Comparison of ENCODE assay signal across 1 cellular context in the genomic region with DNA sequence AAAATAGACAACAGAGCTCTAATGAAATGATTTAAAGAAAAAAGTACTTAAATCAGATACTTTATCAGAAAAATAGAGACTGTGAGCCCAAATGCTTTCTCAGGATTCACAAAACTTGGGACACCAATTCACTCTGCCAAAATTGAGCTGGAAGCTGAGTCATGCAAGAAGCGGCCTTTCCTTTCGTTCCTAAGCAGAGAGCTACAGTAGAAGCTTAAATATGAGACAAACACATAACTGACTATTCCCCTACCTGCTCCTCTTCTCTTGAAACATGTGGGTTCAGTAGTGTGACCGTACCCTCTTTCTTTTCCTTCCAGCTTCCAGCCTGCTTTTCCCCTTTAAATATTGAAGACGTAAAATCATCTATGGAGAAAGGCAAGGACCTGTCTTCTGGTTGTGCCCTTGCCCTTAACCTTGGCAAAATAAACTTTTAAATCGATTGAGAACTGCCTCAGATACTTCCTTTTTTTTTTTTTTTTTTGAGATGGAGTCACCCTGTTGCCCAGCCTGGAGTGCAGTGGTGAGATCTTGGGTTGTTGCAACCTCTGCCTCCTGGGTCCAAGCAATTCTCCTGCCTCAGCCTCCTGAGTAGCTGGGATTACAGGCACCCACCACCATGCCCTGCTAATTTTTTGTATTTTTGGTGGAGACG.
TF ChIP-seq lines count a peak whose summit lies in the region.

No MANE protein-coding gene starts in this region.

TF ChIP-seq in K562, 482 proteins besides CTCF, POLR2A, EP300 and RAD21 (continued from another document):
- TF ChIP-seq, protein P1, sequence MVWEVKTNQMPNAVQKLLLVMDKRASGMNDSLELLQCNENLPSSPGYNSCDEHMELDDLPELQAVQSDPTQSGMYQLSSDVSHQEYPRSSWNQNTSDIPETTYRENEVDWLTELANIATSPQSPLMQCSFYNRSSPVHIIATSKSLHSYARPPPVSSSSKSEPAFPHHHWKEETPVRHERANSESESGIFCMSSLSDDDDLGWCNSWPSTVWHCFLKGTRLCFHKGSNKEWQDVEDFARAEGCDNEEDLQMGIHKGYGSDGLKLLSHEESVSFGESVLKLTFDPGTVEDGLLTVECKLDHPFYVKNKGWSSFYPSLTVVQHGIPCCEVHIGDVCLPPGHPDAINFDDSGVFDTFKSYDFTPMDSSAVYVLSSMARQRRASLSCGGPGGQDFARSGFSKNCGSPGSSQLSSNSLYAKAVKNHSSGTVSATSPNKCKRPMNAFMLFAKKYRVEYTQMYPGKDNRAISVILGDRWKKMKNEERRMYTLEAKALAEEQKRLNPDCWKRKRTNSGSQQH (CRISPR knock-in tag; IDR thresholded peaks at IDR 0.05): no peak
- TF ChIP-seq NCOA1 (IDR thresholded peaks at IDR 0.05; ENCODE audit: low read depth) (no peak), DMBX1 (CRISPR knock-in tag; IDR thresholded peaks at IDR 0.05; ENCODE audit: borderline replicate concordance) (no peak), ZNF316 (IDR thresholded peaks at IDR 0.05) (peak; percentile 77), NEUROD1 (IDR thresholded peaks at IDR 0.05; ENCODE audit: borderline replicate concordance, low read depth, low read length, partially characterized antibody) (no peak), ZNF24 (IDR thresholded peaks at IDR 0.05) (no peak), OTX1 (CRISPR knock-in tag; IDR thresholded peaks at IDR 0.05) (no peak), NR3C1 (CRISPR knock-in tag; IDR thresholded peaks at IDR 0.05) (no peak), JUND (IDR thresholded peaks at IDR 0.05; ENCODE audit: borderline replicate concordance, low read depth, low read length) (peak; percentile 42; the same call in 1 of the 2 replicates), JUND (tag; IDR thresholded peaks at IDR 0.05; ENCODE audit: borderline replicate concordance, low read depth, low read length) (peak; percentile 51; the same call in 2 of the 3 replicates), ZNF347 (CRISPR knock-in tag; IDR thresholded peaks at IDR 0.05; ENCODE audit: low read depth) (no peak), ESRRB (CRISPR knock-in tag; IDR thresholded peaks at IDR 0.05; ENCODE audit: borderline replicate concordance) (no peak), TAL1 (IDR thresholded peaks at IDR 0.05) (no peak), SIN3B (IDR thresholded peaks at IDR 0.05; ENCODE audit: low read depth) (no peak), E2F3 (CRISPR knock-in tag; IDR thresholded peaks at IDR 0.05) (no peak), PHB2 (IDR thresholded peaks at IDR 0.05; ENCODE audit: low read depth) (no peak), TRIM28 (IDR thresholded peaks at IDR 0.05) (no peak), ERF (CRISPR knock-in tag; IDR thresholded peaks at IDR 0.05) (no peak), NFE2L1 (tag; IDR thresholded peaks at IDR 0.05; ENCODE audit: borderline replicate concordance, low read depth) (peak; percentile 54; the same call in 1 of the 2 replicates), CEBPG (CRISPR knock-in tag; IDR thresholded peaks at IDR 0.05) (no peak), CEBPG (tag; conservative IDR thresholded peaks at IDR 0.05 in 1 of 2, IDR thresholded peaks at IDR 0.05 in 1 of 2) (no peak), PRMT5 (CRISPR knock-in tag; IDR thresholded peaks at IDR 0.05) (no peak), SRSF1 (IDR thresholded peaks at IDR 0.05; ENCODE audit: low read depth, low read length) (no peak), ZNF121 (CRISPR knock-in tag; conservative IDR thresholded peaks at IDR 0.05) (no peak), NR2F6 (CRISPR knock-in tag; IDR thresholded peaks at IDR 0.05) (no peak), CBX2 (IDR thresholded peaks at IDR 0.05; ENCODE audit: insufficient read depth, low read length, poor library complexity, severe bottlenecking) (no peak), GABPB2 (CRISPR knock-in tag; conservative IDR thresholded peaks at IDR 0.05) (no peak), CHD1 (IDR thresholded peaks at IDR 0.05; ENCODE audit: low read length) (no peak), NELFE (IDR thresholded peaks at IDR 0.05; ENCODE audit: insufficient read depth, insufficient read length) (no peak), TAF15 (IDR thresholded peaks at IDR 0.05; ENCODE audit: low read depth, low read length) (no peak), NFIC (IDR thresholded peaks at IDR 0.05) (no peak), FOXJ3 (CRISPR knock-in tag; IDR thresholded peaks at IDR 0.05) (no peak), PML (IDR thresholded peaks at IDR 0.05; ENCODE audit: low read length) (no peak), ETV1 (tag; conservative IDR thresholded peaks at IDR 0.05; ENCODE audit: low read depth) (no peak), PPARD (CRISPR knock-in tag; IDR thresholded peaks at IDR 0.05) (no peak), PRPF4 (IDR thresholded peaks at IDR 0.05; ENCODE audit: insufficient read depth, low read depth, low read length, poor library complexity, severe bottlenecking) (no peak), KLF10 (CRISPR knock-in tag; IDR thresholded peaks at IDR 0.05) (no peak), TFAM (CRISPR knock-in tag; conservative IDR thresholded peaks at IDR 0.05) (no peak), U2AF1 (optimal IDR thresholded peaks at IDR 0.05; ENCODE audit: low read depth, low read length) (no peak), PURB (CRISPR knock-in tag; IDR thresholded peaks at IDR 0.05; ENCODE audit: low read depth) (no peak), MAFF (IDR thresholded peaks at IDR 0.05; ENCODE audit: low read length) (0 out of 2 replicates have a peak, but pooled peaks have one; percentile 42), TAF1 (IDR thresholded peaks at IDR 0.05; ENCODE audit: control insufficient read depth, extremely low read depth, insufficient read depth, low read length, severe bottlenecking) (no peak), NR2C1 (IDR thresholded peaks at IDR 0.05) (no peak), NR2C1 (tag; IDR thresholded peaks at IDR 0.05) (no peak)
- TF ChIP-seq, protein P2, sequence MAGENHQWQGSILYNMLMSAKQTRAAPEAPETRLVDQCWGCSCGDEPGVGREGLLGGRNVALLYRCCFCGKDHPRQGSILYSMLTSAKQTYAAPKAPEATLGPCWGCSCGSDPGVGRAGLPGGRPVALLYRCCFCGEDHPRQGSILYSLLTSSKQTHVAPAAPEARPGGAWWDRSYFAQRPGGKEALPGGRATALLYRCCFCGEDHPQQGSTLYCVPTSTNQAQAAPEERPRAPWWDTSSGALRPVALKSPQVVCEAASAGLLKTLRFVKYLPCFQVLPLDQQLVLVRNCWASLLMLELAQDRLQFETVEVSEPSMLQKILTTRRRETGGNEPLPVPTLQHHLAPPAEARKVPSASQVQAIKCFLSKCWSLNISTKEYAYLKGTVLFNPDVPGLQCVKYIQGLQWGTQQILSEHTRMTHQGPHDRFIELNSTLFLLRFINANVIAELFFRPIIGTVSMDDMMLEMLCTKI (IDR thresholded peaks at IDR 0.05; ENCODE audit: partially characterized antibody): no peak
- TF ChIP-seq, protein P3, sequence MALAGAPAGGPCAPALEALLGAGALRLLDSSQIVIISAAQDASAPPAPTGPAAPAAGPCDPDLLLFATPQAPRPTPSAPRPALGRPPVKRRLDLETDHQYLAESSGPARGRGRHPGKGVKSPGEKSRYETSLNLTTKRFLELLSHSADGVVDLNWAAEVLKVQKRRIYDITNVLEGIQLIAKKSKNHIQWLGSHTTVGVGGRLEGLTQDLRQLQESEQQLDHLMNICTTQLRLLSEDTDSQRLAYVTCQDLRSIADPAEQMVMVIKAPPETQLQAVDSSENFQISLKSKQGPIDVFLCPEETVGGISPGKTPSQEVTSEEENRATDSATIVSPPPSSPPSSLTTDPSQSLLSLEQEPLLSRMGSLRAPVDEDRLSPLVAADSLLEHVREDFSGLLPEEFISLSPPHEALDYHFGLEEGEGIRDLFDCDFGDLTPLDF (CRISPR knock-in tag; IDR thresholded peaks at IDR 0.05): no peak
- TF ChIP-seq, protein P4, sequence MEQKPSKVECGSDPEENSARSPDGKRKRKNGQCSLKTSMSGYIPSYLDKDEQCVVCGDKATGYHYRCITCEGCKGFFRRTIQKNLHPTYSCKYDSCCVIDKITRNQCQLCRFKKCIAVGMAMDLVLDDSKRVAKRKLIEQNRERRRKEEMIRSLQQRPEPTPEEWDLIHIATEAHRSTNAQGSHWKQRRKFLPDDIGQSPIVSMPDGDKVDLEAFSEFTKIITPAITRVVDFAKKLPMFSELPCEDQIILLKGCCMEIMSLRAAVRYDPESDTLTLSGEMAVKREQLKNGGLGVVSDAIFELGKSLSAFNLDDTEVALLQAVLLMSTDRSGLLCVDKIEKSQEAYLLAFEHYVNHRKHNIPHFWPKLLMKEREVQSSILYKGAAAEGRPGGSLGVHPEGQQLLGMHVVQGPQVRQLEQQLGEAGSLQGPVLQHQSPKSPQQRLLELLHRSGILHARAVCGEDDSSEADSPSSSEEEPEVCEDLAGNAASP (IDR thresholded peaks at IDR 0.05): no peak
- TF ChIP-seq, protein P5, sequence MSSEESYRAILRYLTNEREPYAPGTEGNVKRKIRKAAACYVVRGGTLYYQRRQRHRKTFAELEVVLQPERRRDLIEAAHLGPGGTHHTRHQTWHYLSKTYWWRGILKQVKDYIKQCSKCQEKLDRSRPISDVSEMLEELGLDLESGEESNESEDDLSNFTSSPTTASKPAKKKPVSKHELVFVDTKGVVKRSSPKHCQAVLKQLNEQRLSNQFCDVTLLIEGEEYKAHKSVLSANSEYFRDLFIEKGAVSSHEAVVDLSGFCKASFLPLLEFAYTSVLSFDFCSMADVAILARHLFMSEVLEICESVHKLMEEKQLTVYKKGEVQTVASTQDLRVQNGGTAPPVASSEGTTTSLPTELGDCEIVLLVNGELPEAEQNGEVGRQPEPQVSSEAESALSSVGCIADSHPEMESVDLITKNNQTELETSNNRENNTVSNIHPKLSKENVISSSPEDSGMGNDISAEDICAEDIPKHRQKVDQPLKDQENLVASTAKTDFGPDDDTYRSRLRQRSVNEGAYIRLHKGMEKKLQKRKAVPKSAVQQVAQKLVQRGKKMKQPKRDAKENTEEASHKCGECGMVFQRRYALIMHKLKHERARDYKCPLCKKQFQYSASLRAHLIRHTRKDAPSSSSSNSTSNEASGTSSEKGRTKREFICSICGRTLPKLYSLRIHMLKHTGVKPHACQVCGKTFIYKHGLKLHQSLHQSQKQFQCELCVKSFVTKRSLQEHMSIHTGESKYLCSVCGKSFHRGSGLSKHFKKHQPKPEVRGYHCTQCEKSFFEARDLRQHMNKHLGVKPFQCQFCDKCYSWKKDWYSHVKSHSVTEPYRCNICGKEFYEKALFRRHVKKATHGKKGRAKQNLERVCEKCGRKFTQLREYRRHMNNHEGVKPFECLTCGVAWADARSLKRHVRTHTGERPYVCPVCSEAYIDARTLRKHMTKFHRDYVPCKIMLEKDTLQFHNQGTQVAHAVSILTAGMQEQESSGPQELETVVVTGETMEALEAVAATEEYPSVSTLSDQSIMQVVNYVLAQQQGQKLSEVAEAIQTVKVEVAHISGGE (CRISPR knock-in tag; IDR thresholded peaks at IDR 0.05): 0 out of 6 replicates have a peak, but pooled peaks of 1 of the 3 experiments have one; percentile 24
- TF ChIP-seq, protein P6, sequence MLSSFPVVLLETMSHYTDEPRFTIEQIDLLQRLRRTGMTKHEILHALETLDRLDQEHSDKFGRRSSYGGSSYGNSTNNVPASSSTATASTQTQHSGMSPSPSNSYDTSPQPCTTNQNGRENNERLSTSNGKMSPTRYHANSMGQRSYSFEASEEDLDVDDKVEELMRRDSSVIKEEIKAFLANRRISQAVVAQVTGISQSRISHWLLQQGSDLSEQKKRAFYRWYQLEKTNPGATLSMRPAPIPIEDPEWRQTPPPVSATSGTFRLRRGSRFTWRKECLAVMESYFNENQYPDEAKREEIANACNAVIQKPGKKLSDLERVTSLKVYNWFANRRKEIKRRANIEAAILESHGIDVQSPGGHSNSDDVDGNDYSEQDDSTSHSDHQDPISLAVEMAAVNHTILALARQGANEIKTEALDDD (IDR thresholded peaks at IDR 0.05): no peak
- TF ChIP-seq, protein P7, sequence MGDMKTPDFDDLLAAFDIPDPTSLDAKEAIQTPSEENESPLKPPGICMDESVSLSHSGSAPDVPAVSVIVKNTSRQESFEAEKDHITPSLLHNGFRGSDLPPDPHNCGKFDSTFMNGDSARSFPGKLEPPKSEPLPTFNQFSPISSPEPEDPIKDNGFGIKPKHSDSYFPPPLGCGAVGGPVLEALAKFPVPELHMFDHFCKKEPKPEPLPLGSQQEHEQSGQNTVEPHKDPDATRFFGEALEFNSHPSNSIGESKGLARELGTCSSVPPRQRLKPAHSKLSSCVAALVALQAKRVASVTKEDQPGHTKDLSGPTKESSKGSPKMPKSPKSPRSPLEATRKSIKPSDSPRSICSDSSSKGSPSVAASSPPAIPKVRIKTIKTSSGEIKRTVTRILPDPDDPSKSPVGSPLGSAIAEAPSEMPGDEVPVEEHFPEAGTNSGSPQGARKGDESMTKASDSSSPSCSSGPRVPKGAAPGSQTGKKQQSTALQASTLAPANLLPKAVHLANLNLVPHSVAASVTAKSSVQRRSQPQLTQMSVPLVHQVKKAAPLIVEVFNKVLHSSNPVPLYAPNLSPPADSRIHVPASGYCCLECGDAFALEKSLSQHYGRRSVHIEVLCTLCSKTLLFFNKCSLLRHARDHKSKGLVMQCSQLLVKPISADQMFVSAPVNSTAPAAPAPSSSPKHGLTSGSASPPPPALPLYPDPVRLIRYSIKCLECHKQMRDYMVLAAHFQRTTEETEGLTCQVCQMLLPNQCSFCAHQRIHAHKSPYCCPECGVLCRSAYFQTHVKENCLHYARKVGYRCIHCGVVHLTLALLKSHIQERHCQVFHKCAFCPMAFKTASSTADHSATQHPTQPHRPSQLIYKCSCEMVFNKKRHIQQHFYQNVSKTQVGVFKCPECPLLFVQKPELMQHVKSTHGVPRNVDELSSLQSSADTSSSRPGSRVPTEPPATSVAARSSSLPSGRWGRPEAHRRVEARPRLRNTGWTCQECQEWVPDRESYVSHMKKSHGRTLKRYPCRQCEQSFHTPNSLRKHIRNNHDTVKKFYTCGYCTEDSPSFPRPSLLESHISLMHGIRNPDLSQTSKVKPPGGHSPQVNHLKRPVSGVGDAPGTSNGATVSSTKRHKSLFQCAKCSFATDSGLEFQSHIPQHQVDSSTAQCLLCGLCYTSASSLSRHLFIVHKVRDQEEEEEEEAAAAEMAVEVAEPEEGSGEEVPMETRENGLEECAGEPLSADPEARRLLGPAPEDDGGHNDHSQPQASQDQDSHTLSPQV (IDR thresholded peaks at IDR 0.05): no peak; the same call in 1 of the 2 replicates
- TF ChIP-seq, protein P8, sequence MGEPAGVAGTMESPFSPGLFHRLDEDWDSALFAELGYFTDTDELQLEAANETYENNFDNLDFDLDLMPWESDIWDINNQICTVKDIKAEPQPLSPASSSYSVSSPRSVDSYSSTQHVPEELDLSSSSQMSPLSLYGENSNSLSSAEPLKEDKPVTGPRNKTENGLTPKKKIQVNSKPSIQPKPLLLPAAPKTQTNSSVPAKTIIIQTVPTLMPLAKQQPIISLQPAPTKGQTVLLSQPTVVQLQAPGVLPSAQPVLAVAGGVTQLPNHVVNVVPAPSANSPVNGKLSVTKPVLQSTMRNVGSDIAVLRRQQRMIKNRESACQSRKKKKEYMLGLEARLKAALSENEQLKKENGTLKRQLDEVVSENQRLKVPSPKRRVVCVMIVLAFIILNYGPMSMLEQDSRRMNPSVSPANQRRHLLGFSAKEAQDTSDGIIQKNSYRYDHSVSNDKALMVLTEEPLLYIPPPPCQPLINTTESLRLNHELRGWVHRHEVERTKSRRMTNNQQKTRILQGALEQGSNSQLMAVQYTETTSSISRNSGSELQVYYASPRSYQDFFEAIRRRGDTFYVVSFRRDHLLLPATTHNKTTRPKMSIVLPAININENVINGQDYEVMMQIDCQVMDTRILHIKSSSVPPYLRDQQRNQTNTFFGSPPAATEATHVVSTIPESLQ (CRISPR knock-in tag; IDR thresholded peaks at IDR 0.05): no peak
- TF ChIP-seq, protein P9, sequence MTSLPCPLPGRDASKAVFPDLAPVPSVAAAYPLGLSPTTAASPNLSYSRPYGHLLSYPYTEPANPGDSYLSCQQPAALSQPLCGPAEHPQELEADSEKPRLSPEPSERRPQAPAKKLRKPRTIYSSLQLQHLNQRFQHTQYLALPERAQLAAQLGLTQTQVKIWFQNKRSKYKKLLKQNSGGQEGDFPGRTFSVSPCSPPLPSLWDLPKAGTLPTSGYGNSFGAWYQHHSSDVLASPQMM (CRISPR knock-in tag; IDR thresholded peaks at IDR 0.05): no peak
